In genomic region chr10:69451784-69452251, GRCh38 we compare ENCODE assay signal across 9 cellular contexts. TPM values are rescaled to one million over a fixed set of nuclear protein-coding genes. Genes with fewer than 3 reads are reported as not detected.
A peak's percentile ranks its signal among the peaks of the same experiment; 100 is the strongest.
DNase-seq lines count a peak whose midpoint lies in the region; ATAC-seq, FAIRE-seq and TF ChIP-seq lines count a peak whose summit lies in the region.
"Had no signal": no experiment of that assay in that cellular context is flagged by ENCODE, and none has a peak within 500 bp of the region (broad histone marks: within the 10 kb centered on the region; RNA-seq: fewer than 3 reads in every experiment).

No MANE protein-coding gene starts in this region.

- TF ChIP-seq RAD21 in GM12878 (IDR thresholded peaks at IDR 0.05; ENCODE audit: insufficient read depth, low read depth, low read length): no peak

- peak overlapping the region; percentile 67 for H3K4me2 ChIP-seq in GM12878 (ENCODE audit: control insufficient read depth, insufficient read depth)

- in situ Hi-C loops in GM12878 (cut with MboI): no loop called here

- no peaks in the 10 kb centered on the region for H4K20me1 ChIP-seq in GM12878 (ENCODE audit: control insufficient read depth, insufficient read depth)

- CTCF ChIA-PET in GM12878 (lab: Yijun Ruan, JAX): interaction anchor here (0.9 to 3.2 kb wide), 3 partner anchors 13 to 56 kb away, joined by 6 to 16 read pairs (median 14); no protein-coding TSS in a partner anchor
- CTCF ChIA-PET in GM10248 (lab: Yijun Ruan, JAX): interaction anchor here (1.0 to 6.5 kb wide), 5 partner anchors 13 to 214 kb away, joined by 3 to 29 read pairs (median 3); no protein-coding TSS in a partner anchor

- H3K4me3 ChIP-seq in GM06990 (replicated peaks; ENCODE audit: low read depth, low read length) (peak overlapping the region; percentile 70), LNCaP clone FGC (ENCODE audit: low read depth, low read length) (peak overlapping the region; percentile 73), GM12878 (peak overlapping the region; percentile 75), thoracic aorta (peak overlapping the region; percentile 80)

- RAD21 ChIA-PET in GM12878 (lab: Charles Lee; ENCODE audit: unreplicated experiment): interaction anchor here (3.3 kb wide), 1 partner anchor 13 kb away, joined by 16 read pairs; no protein-coding TSS in a partner anchor

- ATAC-seq in GM12878: peak; percentile 18
- ATAC-seq in left lobe of liver: peak; percentile 29
- no peak for ATAC-seq in thoracic aorta (ENCODE audit: insufficient number of reproducible peaks, low FRiP score, low read depth)

- POLR2A ChIA-PET in GM12878 (lab: Charles Lee) (interaction anchor here (0.9 to 1.6 kb wide), 3 partner anchors 10 to 18 kb away, joined by 3 to 4 read pairs (median 3); no protein-coding TSS in a partner anchor), GM10248 (lab: Yijun Ruan, JAX) (no interaction called here)

- H3K36me3 ChIP-seq in GM06990 (ENCODE audit: control insufficient read depth, insufficient read depth, low read length) (no peaks in the 10 kb centered on the region), GM12878 (ENCODE audit: control insufficient read depth in 2 of 2, insufficient read depth in 2 of 2, low read length in 1 of 2) (no peaks in the 10 kb centered on the region), thoracic aorta (no peaks in the 10 kb centered on the region)

- peak overlapping the region; percentile 73; the same call in 1 of the 2 replicates for H2AFZ ChIP-seq in GM12878 (ENCODE audit: control insufficient read depth, low read depth, low read length)

- H3K4me1 ChIP-seq in GM12878 (ENCODE audit: control insufficient read depth, insufficient read depth, low read length) (no peaks in the 10 kb centered on the region; the same call in 1 of the 2 replicates), thoracic aorta (ENCODE audit: control insufficient read depth in 1 of 2, low read depth in 2 of 2) (peaks cover 0 to 10% of the 10 kb centered on the region in 2 donors)

- no peak overlapping the region for H3K27ac ChIP-seq in GM12878 (ENCODE audit: control insufficient read depth, insufficient read depth)
- no peak overlapping the region for H3K27ac ChIP-seq in thoracic aorta

- no peaks in the 10 kb centered on the region; the same call in 1 of the 2 replicates for H3K79me2 ChIP-seq in GM12878 (ENCODE audit: control insufficient read depth, insufficient read depth, low read length)

- H3K27me3 ChIP-seq in GM06990 (replicated peaks; ENCODE audit: control insufficient read depth, insufficient read depth, low read length) (no peaks in the 10 kb centered on the region), GM12878 (replicated peaks in 1 of 2; ENCODE audit: control insufficient read depth in 2 of 2, insufficient read depth in 2 of 2, low read length in 1 of 2) (no peaks in the 10 kb centered on the region; a peak in 1 of 4 replicates), thoracic aorta (replicated peaks; ENCODE audit: insufficient read depth) (no peaks in the 10 kb centered on the region)

- H3K9ac ChIP-seq in GM12878 (ENCODE audit: control insufficient read depth, insufficient read depth, low read length): peak overlapping the region; percentile 45

- no peak for FAIRE-seq in GM12878 (lab: Jason Lieb, UNC)

- intact Hi-C loops in GM12878 (cut with micrococcal nuclease; ENCODE audit: unreplicated experiment): no loop called here

- TF ChIP-seq CTCF in GM06990 (IDR thresholded peaks at IDR 0.05; ENCODE audit: insufficient read depth, low read length, poor library complexity, severe bottlenecking) (no peak), LNCaP clone FGC (IDR thresholded peaks at IDR 0.05; ENCODE audit: control insufficient read depth, extremely low read depth, insufficient read depth) (no peak), GM12878 (IDR thresholded peaks at IDR 0.05 in 2 of 3, conservative IDR thresholded peaks at IDR 0.05 in 1 of 3; ENCODE audit: control insufficient read depth in 2 of 3, extremely low read depth in 1 of 3, insufficient read depth in 1 of 3, low read depth in 3 of 3, low read length in 3 of 3) (no peak), thoracic aorta (IDR thresholded peaks at IDR 0.05) (no peak), GM10248 (IDR thresholded peaks at IDR 0.05; ENCODE audit: control extremely low read depth, extremely low read depth, low read depth, missing control alignments) (no peak)

- no peak for TF ChIP-seq POLR2A in GM12878 (IDR thresholded peaks at IDR 0.05; ENCODE audit: low read depth, low read length)

- WGBS in GM12878 (ENCODE audit: insufficient coverage, insufficient replicate concordance, low lambda C conversion rate, missing lambda C conversion rate): 38% methylated on average over 36 of the region's 38 CpGs

- TF ChIP-seq EP300 in GM12878 (IDR thresholded peaks at IDR 0.05; ENCODE audit: borderline replicate concordance in 1 of 2, control insufficient read depth in 1 of 2, low read depth in 2 of 2, low read length in 2 of 2): no peak

- SMC1A ChIA-PET in GM12878 (lab: Charles Lee; ENCODE audit: uncharacterized antibody, unreplicated experiment): interaction anchor here (1.8 to 3.3 kb wide), 2 partner anchors 11 to 14 kb away, joined by 7 to 14 read pairs; no protein-coding TSS in a partner anchor

- BruUV-seq in GM12878 (replicated peaks; lab: Mats Ljungman, UMichigan): no TSS peak

- no peak for DNase-seq in GM06990 (ENCODE audit: extremely low read depth, insufficient read length)
- no peak for DNase-seq in LNCaP clone FGC (ENCODE audit: low read depth)
- DNase-seq in GM12878 (ENCODE audit: low read depth, low spot score): no peak
- DNase-seq in left lobe of liver (ENCODE audit: low spot score): no peak
- DNase-seq in thoracic aorta (ENCODE audit: low spot score): no peak
- DNase-seq in HCEC 1CT: no peak
- DNase-seq in GM10248 (ENCODE audit: extremely low spot score): no peak
- DNase-seq in NCI-H2227 (lab: John Stamatoyannopoulos, UW; ENCODE audit: unreplicated experiment): no peak

- H3K9me3 ChIP-seq in GM12878 (replicated peaks; ENCODE audit: control insufficient read depth, insufficient read depth, low read length): no peaks in the 10 kb centered on the region
- no peaks in the 10 kb centered on the region for H3K9me3 ChIP-seq in thoracic aorta

TF ChIP-seq in GM12878, 131 proteins besides CTCF, POLR2A, EP300 and RAD21:
- TF ChIP-seq LARP7 (IDR thresholded peaks at IDR 0.05) (peak; percentile 60; the same call in 1 of the 2 replicates), EED (IDR thresholded peaks at IDR 0.05; ENCODE audit: low read depth) (no peak), GATAD2B (conservative IDR thresholded peaks at IDR 0.05; ENCODE audit: low read depth) (0 out of 2 replicates have a peak, but pooled peaks have one; percentile 48)
TF ChIP-seq in GM12878: peak in this region for 2.

RNA-seq across cellular contexts. Expression of gene TSPAN15, which starts 0.6 kb away (rescaled TPM):
- total RNA-seq in GM12878 (2013; cell fraction: nucleolus; rRNA removed): 13.5 and 16.0 TPM in 2 replicates
- 1.9 and 2.2 TPM in 2 replicates for total RNA-seq in GM12878 (2014; rRNA removed)
- total RNA-seq in GM12878 (2014; rRNA removed; fragmentation: Illumina TruSeq; extraction: Trizol): 1.3 and 1.8 TPM in 2 replicates
- total RNA-seq in GM12878 (2021): 2.3 and 3.3 TPM in 2 replicates
- 0.81 TPM for polyA plus RNA-seq in GM12878 (2011; ENCODE audit: low read depth)
- 6.2 and 8.5 TPM in 2 replicates for polyA plus RNA-seq in GM12878 (2011; rRNA removed)
- polyA plus RNA-seq in GM12878 (2011; cell fraction: cytosol; rRNA removed): 10.5 and 14.8 TPM in 2 replicates
- 11.7 and 12.8 TPM in 2 replicates for polyA plus RNA-seq in GM12878 (2011; cell fraction: nucleus; rRNA removed)
- polyA plus RNA-seq in GM12878 (2012): 2.3 and 2.7 TPM in 2 replicates
- 1.4 and 2.7 TPM in 2 replicates for polyA plus RNA-seq in GM12878 (2014; fragmentation: Illumina TruSeq; extraction: Trizol)
- polyA plus RNA-seq in GM12878 (2014; fragmentation: Nextera tagmentation; extraction: Ambion mirVana): not detected
- polyA plus RNA-seq in GM12878 (2014; rRNA removed): 1.4 and 2.5 TPM in 2 replicates
- polyA plus RNA-seq in GM12878 (2016; fragmentation: Nextera tagmentation; extraction: Ambion mirVana): 1 to 10 TPM; 2.2 to 2.8 TPM
- 16.0 and 19.2 TPM in 2 replicates for polyA minus RNA-seq in GM12878 (2011; rRNA and poly(A)+ RNA removed)
- polyA minus RNA-seq in GM12878 (2011; cell fraction: cytosol; rRNA and poly(A)+ RNA removed): 2.6 and 2.9 TPM in 2 replicates
- polyA minus RNA-seq in GM12878 (2011; cell fraction: nucleus; rRNA and poly(A)+ RNA removed): 6.2 and 9.1 TPM in 2 replicates
- total RNA-seq in left lobe of liver: 3.8 TPM
- total RNA-seq in thoracic aorta: 1 to 10 TPM; 4.7 to 9.9 TPM

RNA-seq across cellular contexts. Expression of gene TACR2, which starts 35.1 kb away (rescaled TPM):
- total RNA-seq in GM12878 (2013; cell fraction: nucleolus; rRNA removed): not detected in 2 replicates
- not detected in 2 replicates for total RNA-seq in GM12878 (2014; rRNA removed)
- not detected in 2 replicates for total RNA-seq in GM12878 (2014; rRNA removed; fragmentation: Illumina TruSeq; extraction: Trizol)
- not detected in 2 replicates for total RNA-seq in GM12878 (2021)
- polyA plus RNA-seq in GM12878 (2011; ENCODE audit: low read depth): not detected
- polyA plus RNA-seq in GM12878 (2011; rRNA removed): not detected in 2 replicates
- polyA plus RNA-seq in GM12878 (2011; cell fraction: cytosol; rRNA removed): not detected in 2 replicates
- not detected in 2 replicates for polyA plus RNA-seq in GM12878 (2011; cell fraction: nucleus; rRNA removed)
- 0.12 TPM in 1 of 2 replicates, not detected in the other for polyA plus RNA-seq in GM12878 (2012)
- polyA plus RNA-seq in GM12878 (2014; fragmentation: Illumina TruSeq; extraction: Trizol): not detected in 2 replicates
- not detected for polyA plus RNA-seq in GM12878 (2014; fragmentation: Nextera tagmentation; extraction: Ambion mirVana)
- not detected in 2 replicates for polyA plus RNA-seq in GM12878 (2014; rRNA removed)
- polyA plus RNA-seq in GM12878 (2016; fragmentation: Nextera tagmentation; extraction: Ambion mirVana): under 1 TPM in 1 of 2 experiments, not detected in 1; 0.11 TPM
- polyA minus RNA-seq in GM12878 (2011; rRNA and poly(A)+ RNA removed): not detected in 2 replicates
- not detected in 2 replicates for polyA minus RNA-seq in GM12878 (2011; cell fraction: cytosol; rRNA and poly(A)+ RNA removed)
- polyA minus RNA-seq in GM12878 (2011; cell fraction: nucleus; rRNA and poly(A)+ RNA removed): not detected in 2 replicates
- total RNA-seq in left lobe of liver: not detected
- under 1 TPM in 1 of 2 donors, not detected in 1; 0.27 TPM for total RNA-seq in thoracic aorta
- total RNA-seq: T-helper 1 cell treated with Interleukin-12 subunit alpha and Interleukin-12 subunit beta and Interleukin-4 antibody, amounts not matched to agents 30 ng/mL and 1 ng/mL, for 36 hours had no signal
